In genomic region chr3:129023909-129024308, GRCh38 we compare ENCODE assay signal across 8 cellular contexts. TPM values are rescaled to one million over a fixed set of nuclear protein-coding genes. Genes with fewer than 3 reads are reported as not detected.
A peak's percentile ranks its signal among the peaks of the same experiment; 100 is the strongest.
DNase-seq lines count a peak whose midpoint lies in the region; ATAC-seq and TF ChIP-seq lines count a peak whose summit lies in the region.

No MANE protein-coding gene starts in this region.

- in situ Hi-C loops in KBM-7 (cut with MboI; ENCODE audit: low pct_unique_long_range_greater_than_20kb, low sequenced_read_pairs), result no loop called here

- ATAC-seq in lower lobe of right lung (no peak), GM19467 (IDR thresholded peaks at IDR 0.05; ENCODE audit: unreplicated experiment) (no peak)
- ATAC-seq in naive thymus-derived CD8-positive, alpha-beta T cell, result no peak
- no peak for ATAC-seq in activated CD4-positive, CD25-positive, alpha-beta regulatory T cell treated with anti-CD3 and anti-CD28 coated beads, Interleukin-2, amount 50 U/mL, for 24 hours

- H3K4me3 ChIP-seq in WERI-Rb-1 (ENCODE audit: low read depth, low read length) (no peak overlapping the region), lower lobe of right lung (no peak overlapping the region), smooth muscle cell (no peak overlapping the region)

- H3K27me3 Mint-ChIP-seq in naive thymus-derived CD8-positive, alpha-beta T cell, result no peaks in the 10 kb centered on the region

- H3K4me1 Mint-ChIP-seq in naive thymus-derived CD8-positive, alpha-beta T cell, result peaks cover 16 to 35% (median 33%) of the 10 kb centered on the region in 4 donors

- H4K20me1 ChIP-seq in smooth muscle cell (ENCODE audit: low read depth), result no peaks in the 10 kb centered on the region

- 84% methylated on average over 2 of the region's 2 CpGs for WGBS in smooth muscle cell (ENCODE audit: low lambda C conversion rate)

- intact Hi-C loops in lower lobe of right lung (cut with DNase I), result no loop called here

- H3K9me3 Mint-ChIP-seq in naive thymus-derived CD8-positive, alpha-beta T cell, result no peaks in the 10 kb centered on the region

- H3K79me2 ChIP-seq in smooth muscle cell (ENCODE audit: low read depth), result no peaks in the 10 kb centered on the region

- no peaks in the 10 kb centered on the region for H3F3A ChIP-seq in smooth muscle cell (ENCODE audit: low read depth)

- H3K4me3 Mint-ChIP-seq in naive thymus-derived CD8-positive, alpha-beta T cell, result no peak overlapping the region

- H3K9ac ChIP-seq in smooth muscle cell (ENCODE audit: low read depth), result no peak overlapping the region

- H3K4me1 ChIP-seq in lower lobe of right lung, result peaks cover 69% of the 10 kb centered on the region
- H3K4me1 ChIP-seq in smooth muscle cell (ENCODE audit: low read depth), result no peaks in the 10 kb centered on the region

- H3K9me3 ChIP-seq in WERI-Rb-1 (ENCODE audit: severe bottlenecking), result no peaks in the 10 kb centered on the region
- H3K9me3 ChIP-seq in lower lobe of right lung, result no peaks in the 10 kb centered on the region
- no peaks in the 10 kb centered on the region for H3K9me3 ChIP-seq in smooth muscle cell (replicated peaks; ENCODE audit: low read depth)

- H3K4me2 ChIP-seq in smooth muscle cell, result no peak overlapping the region

- peak overlapping the region in 3 of 10 donors; percentile 29 to 41 (median 38) for H3K27ac Mint-ChIP-seq in naive thymus-derived CD8-positive, alpha-beta T cell

- DNase-seq in ELR (ENCODE audit: low read depth) (peak; percentile 56), KBM-7 (peak; percentile 27), WERI-Rb-1 (no peak), lower lobe of right lung (no peak), smooth muscle cell (lab: John Stamatoyannopoulos, UW; ENCODE audit: unreplicated experiment) (no peak)
- no peak for DNase-seq in naive thymus-derived CD8-positive, alpha-beta T cell

- H3K27me3 ChIP-seq in WERI-Rb-1 (ENCODE audit: insufficient read depth, low read depth, severe bottlenecking), result no peaks in the 10 kb centered on the region
- H3K27me3 ChIP-seq in lower lobe of right lung (ENCODE audit: low read depth), result no peaks in the 10 kb centered on the region
- no peaks in the 10 kb centered on the region for H3K27me3 ChIP-seq in smooth muscle cell (ENCODE audit: low read depth)

- TF ChIP-seq CTCF in WERI-Rb-1 (IDR thresholded peaks at IDR 0.05; ENCODE audit: low read depth, low read length) (0 out of 2 replicates have a peak, but pooled peaks have one; percentile 25), lower lobe of right lung (IDR thresholded peaks at IDR 0.05) (no peak), smooth muscle cell (IDR thresholded peaks at IDR 0.05; ENCODE audit: borderline replicate concordance, insufficient read depth, poor library complexity, severe bottlenecking) (no peak)

- POLR2A ChIA-PET in naive thymus-derived CD8-positive, alpha-beta T cell (lab: Charles Lee), result interaction anchor here (1.0 to 5.3 kb wide), 3 partner anchors 9 to 107 kb away, joined by 3 to 125 read pairs (median 3); no protein-coding TSS in a partner anchor

- no peaks in the 10 kb centered on the region for H3K36me3 Mint-ChIP-seq in naive thymus-derived CD8-positive, alpha-beta T cell

- no peak overlapping the region for H3K27ac ChIP-seq in WERI-Rb-1
- H3K27ac ChIP-seq in lower lobe of right lung, result peak overlapping the region; percentile 68
- H3K27ac ChIP-seq in smooth muscle cell (ENCODE audit: low read depth), result no peak overlapping the region

- H2AFZ ChIP-seq in smooth muscle cell (ENCODE audit: low read depth), result no peak overlapping the region

- H3K36me3 ChIP-seq in WERI-Rb-1 (no peaks in the 10 kb centered on the region), lower lobe of right lung (no peaks in the 10 kb centered on the region), smooth muscle cell (ENCODE audit: low read depth) (no peaks in the 10 kb centered on the region)

RNA-seq across cellular contexts. Expression of gene EFCC1, which starts 22.8 kb away (rescaled TPM):
- total RNA-seq in lower lobe of right lung (12.1 TPM), smooth muscle cell (not detected in 2 replicates)
- total RNA-seq in naive thymus-derived CD8-positive, alpha-beta T cell, result under 1 TPM; 0.52 to 0.69 TPM
- under 1 TPM; 0.21 to 0.47 (median 0.32) TPM for polyA plus RNA-seq in naive thymus-derived CD8-positive, alpha-beta T cell
- 0.26 TPM in 1 of 2 replicates, not detected in the other for polyA plus RNA-seq in smooth muscle cell

RNA-seq across cellular contexts. Expression of gene CFAP92, which starts 30.0 kb away (rescaled TPM):
- total RNA-seq in lower lobe of right lung, result 2.0 TPM
- total RNA-seq in naive thymus-derived CD8-positive, alpha-beta T cell, result 1 to 10 TPM; 1.7 to 2.0 TPM
- under 1 TPM; 0.18 to 0.23 (median 0.20) TPM for polyA plus RNA-seq in naive thymus-derived CD8-positive, alpha-beta T cell
- total RNA-seq in smooth muscle cell, result 0.49 and 0.67 TPM in 2 replicates
- 0.85 and 0.89 TPM in 2 replicates for polyA plus RNA-seq in smooth muscle cell

RNA-seq across cellular contexts. Expression of gene GP9, which starts 36.7 kb away (rescaled TPM):
- total RNA-seq in lower lobe of right lung (2.6 TPM), smooth muscle cell (not detected in 2 replicates)
- total RNA-seq in naive thymus-derived CD8-positive, alpha-beta T cell, result not detected
- polyA plus RNA-seq in naive thymus-derived CD8-positive, alpha-beta T cell, result not detected
- not detected in 2 replicates for polyA plus RNA-seq in smooth muscle cell

Comparison
In these comparisons a context has a peak if more than half of its experiments do, and no peak if none do; other contexts are left out.
1. DNase-seq: peak in ELR (single experiment) and KBM-7 (single experiment); none in WERI-Rb-1 (single experiment), lower lobe of right lung (single experiment), naive thymus-derived CD8-positive, alpha-beta T cell (0 of 10) and smooth muscle cell (single experiment).